23 cellular contexts compared by ENCODE assay signal in genomic region chr14:68651075-68651474, GRCh38.
DNase-seq lines count a peak whose midpoint lies in the region; ATAC-seq, FAIRE-seq and TF ChIP-seq lines count a peak whose summit lies in the region.
"Had no signal": no experiment of that assay in that cellular context is flagged by ENCODE, and none has a peak within 500 bp of the region (broad histone marks: within the 10 kb centered on the region; RNA-seq: fewer than 3 reads in every experiment).

No MANE protein-coding gene starts in this region.

- H3K9ac ChIP-seq in liver (ENCODE audit: low read depth in 1 of 2, low read length in 2 of 2) (no peak overlapping the region), HepG2 (ENCODE audit: insufficient read depth, low read depth, low read length) (no peak overlapping the region)

- H3K79me2 ChIP-seq in HepG2 (ENCODE audit: insufficient read depth, low read length) (no peaks in the 10 kb centered on the region), hepatocyte (no peaks in the 10 kb centered on the region)

- TF ChIP-seq EP300 in HepG2 (IDR thresholded peaks at IDR 0.05; ENCODE audit: low read depth in 2 of 2, low read length in 2 of 2) (no peak), HepG2 (CRISPR knock-in tag; IDR thresholded peaks at IDR 0.05; ENCODE audit: borderline replicate concordance) (no peak), sigmoid colon (IDR thresholded peaks at IDR 0.05) (no peak)

- no peak for ATAC-seq in HepG2
- ATAC-seq in GM18861 (IDR thresholded peaks at IDR 0.05; ENCODE audit: unreplicated experiment): no peak
- ATAC-seq: activated naive CD8-positive, alpha-beta T cell treated with anti-CD3 and anti-CD28 coated beads, Interleukin-2, amount 50 U/mL, for 24 hours; stimulated activated naive CD8-positive, alpha-beta T cell treated with anti-CD3 and anti-CD28 coated beads, Interleukin-15, amount 100 ng/mL, for 72 hours had no signal

- in situ Hi-C loops in HepG2 (cut with HindIII; ENCODE audit: extremely low pct_ligation_motif_present, low pct_unique_long_range_greater_than_20kb): loop anchor here (25.0 kb wide), 1 partner anchor 714 kb away; no protein-coding TSS in a partner anchor

- DNase-seq in HepG2 (ENCODE audit: low spot score) (no peak), hepatocyte (ENCODE audit: low spot score) (no peak), sigmoid colon (no peak), AG08396 (ENCODE audit: low spot score) (no peak), Peyer's patch (no peak)
- DNase-seq: activated naive CD8-positive, alpha-beta T cell treated with anti-CD3 and anti-CD28 coated beads, Interleukin-2, amount 50 U/mL, for 24 hours; CD4-positive, CD25-positive, alpha-beta regulatory T cell; dermis blood vessel endothelial cell; DMS 273 treated with DMSO at 0.1 percent for 48 hours; foreskin melanocyte; kidney; NCI-H524 treated with DMSO at 0.1 percent for 48 hours; nephron progenitor cell; stimulated activated CD4-positive, alpha-beta T cell treated with anti-CD3 and anti-CD28 coated beads, Interleukin-4, amount 100 ng/mL, for 24 hours; stimulated activated naive CD8-positive, alpha-beta T cell treated with anti-CD3 and anti-CD28 coated beads, Interleukin-15, amount 100 ng/mL, for 72 hours; T1000 had no signal

- no peaks in the 10 kb centered on the region for H3K9me2 ChIP-seq in hepatocyte (replicated peaks; ENCODE audit: insufficient read depth)

- no peak overlapping the region for H2AFZ ChIP-seq in HepG2 (ENCODE audit: low read length)
- H2AFZ ChIP-seq in hepatocyte: no peak overlapping the region

- intact Hi-C loops in HepG2 (cut with micrococcal nuclease; ENCODE audit: unreplicated experiment): loop anchor here (10.0 kb wide), 1 partner anchor 406 kb away; no protein-coding TSS in a partner anchor
- intact Hi-C loops in sigmoid colon (cut with DNase I): loop anchor here (2.0 to 5.0 kb wide), 2 partner anchors 62 to 104 kb away; no protein-coding TSS in a partner anchor

- TF ChIP-seq POLR2A in HepG2 (IDR thresholded peaks at IDR 0.05; ENCODE audit: insufficient read depth in 1 of 2, low read depth in 2 of 2, low read length in 2 of 2) (no peak), sigmoid colon (IDR thresholded peaks at IDR 0.05) (no peak), Peyer's patch (IDR thresholded peaks at IDR 0.05) (no peak)

- peak overlapping the region; percentile 71 to 76 for H3K27ac ChIP-seq in liver (ENCODE audit: low read depth in 1 of 2, low read length in 2 of 2)
- H3K27ac ChIP-seq in HepG2 (ENCODE audit: extremely low read length, insufficient read depth, low read length): no peak overlapping the region
- H3K27ac ChIP-seq in hepatocyte: peak overlapping the region; percentile 84
- H3K27ac ChIP-seq in sigmoid colon: peak overlapping the region; percentile 88 to 95 (median 91)
- peak overlapping the region in 2 of 4 donors; percentile 62 to 80 for H3K27ac ChIP-seq in Peyer's patch
- H3K27ac ChIP-seq: RWPE1, spleen had no signal

- no TSS peak for BruUV-seq in HepG2 (replicated peaks; lab: Mats Ljungman, UMichigan)

- CTCF ChIA-PET in HepG2 (lab: Yijun Ruan, JAX; ENCODE audit: low intra/inter-chr PET ratio, low total read pairs): no interaction called here

- no peak for FAIRE-seq in HepG2 (lab: Jason Lieb, UNC)
- FAIRE-seq: bronchial epithelial cell, endothelial cell of umbilical vein, G401.6, kidney had no signal

- no peaks in the 10 kb centered on the region for H3K9me3 ChIP-seq in liver (ENCODE audit: control insufficient read depth in 4 of 4, low read length in 3 of 4)
- H3K9me3 ChIP-seq in HepG2 (ENCODE audit: low read length): no peaks in the 10 kb centered on the region
- no peaks in the 10 kb centered on the region for H3K9me3 ChIP-seq in hepatocyte (ENCODE audit: low read depth)
- H3K9me3 ChIP-seq in sigmoid colon: no peaks in the 10 kb centered on the region
- H3K9me3 ChIP-seq in Peyer's patch: no peaks in the 10 kb centered on the region
- H3K9me3 ChIP-seq: spleen had no signal

- H4K20me1 ChIP-seq in HepG2 (ENCODE audit: insufficient read depth, low read length): no peaks in the 10 kb centered on the region
- no peaks in the 10 kb centered on the region for H4K20me1 ChIP-seq in hepatocyte (ENCODE audit: insufficient read depth, poor library complexity, severe bottlenecking)

- POLR2A ChIA-PET in HepG2 (lab: Yijun Ruan, JAX): no interaction called here

- H3K27me3 ChIP-seq in liver (ENCODE audit: control insufficient read depth in 4 of 4, insufficient read depth in 4 of 4, low read length in 3 of 4) (no peaks in the 10 kb centered on the region), HepG2 (ENCODE audit: control insufficient read depth in 1 of 2, insufficient read depth in 2 of 2, low read length in 2 of 2) (no peaks in the 10 kb centered on the region), hepatocyte (no peaks in the 10 kb centered on the region), sigmoid colon (no peaks in the 10 kb centered on the region), Peyer's patch (no peaks in the 10 kb centered on the region)
- H3K27me3 ChIP-seq: spleen had no signal

- H3K4me3 ChIP-seq in liver (ENCODE audit: low read depth in 1 of 3, low read length in 3 of 3) (no peak overlapping the region), HepG2 (replicated peaks in 1 of 3; ENCODE audit: insufficient read depth in 1 of 3, low read depth in 2 of 3, low read length in 3 of 3) (no peak overlapping the region), hepatocyte (no peak overlapping the region), sigmoid colon (no peak overlapping the region), Peyer's patch (no peak overlapping the region)
- H3K4me3 ChIP-seq: spleen had no signal

- TF ChIP-seq CTCF in liver (IDR thresholded peaks at IDR 0.05; ENCODE audit: low read depth, low read length, missing input control) (no peak), HepG2 (CRISPR knock-in tag; IDR thresholded peaks at IDR 0.05) (no peak), hepatocyte (IDR thresholded peaks at IDR 0.05; ENCODE audit: poor library complexity) (no peak), sigmoid colon (IDR thresholded peaks at IDR 0.05) (no peak), Peyer's patch (IDR thresholded peaks at IDR 0.05) (no peak)

- no peak overlapping the region for H3K4me2 ChIP-seq in HepG2 (ENCODE audit: low read depth, low read length)
- no peak overlapping the region for H3K4me2 ChIP-seq in hepatocyte

- peaks cover 4 to 30% (median 18%) of the 10 kb centered on the region in 4 donors for H3K4me1 ChIP-seq in liver (ENCODE audit: control insufficient read depth in 4 of 4, insufficient read depth in 4 of 4, low read length in 3 of 4)
- H3K4me1 ChIP-seq in HepG2 (ENCODE audit: insufficient read depth, low read length): peaks cover 31% of the 10 kb centered on the region
- H3K4me1 ChIP-seq in hepatocyte (ENCODE audit: insufficient read depth): peaks cover 45% of the 10 kb centered on the region
- peaks cover 0 to 69% (median 55%) of the 10 kb centered on the region in 4 donors for H3K4me1 ChIP-seq in sigmoid colon
- peaks cover 0 to 14% (median 0%) of the 10 kb centered on the region in 4 donors for H3K4me1 ChIP-seq in Peyer's patch

- TF ChIP-seq RAD21 in liver (IDR thresholded peaks at IDR 0.05) (peak in 1 of 2 donors; percentile 28), HepG2 (CRISPR knock-in tag; IDR thresholded peaks at IDR 0.05) (no peak)

- WGBS in liver: 95% methylated on average over 4 of the region's 4 CpGs
- WGBS in HepG2 (ENCODE audit: low lambda C conversion rate): 89% methylated on average over 4 of the region's 4 CpGs
- WGBS in hepatocyte (ENCODE audit: low lambda C conversion rate, missing lambda C conversion rate): 80% methylated on average over 4 of the region's 4 CpGs
- WGBS in sigmoid colon, 2 donors: 89% methylated on average over 4 of the region's 4 CpGs

- no peaks in the 10 kb centered on the region for H3K36me3 ChIP-seq in liver (ENCODE audit: control insufficient read depth in 4 of 4, insufficient read depth in 3 of 4, low read depth in 1 of 4, low read length in 3 of 4)
- H3K36me3 ChIP-seq in HepG2 (replicated peaks in 1 of 2; ENCODE audit: control insufficient read depth in 1 of 2, insufficient read depth in 2 of 2, low read length in 2 of 2): no peaks in the 10 kb centered on the region
- no peaks in the 10 kb centered on the region for H3K36me3 ChIP-seq in hepatocyte (replicated peaks; ENCODE audit: insufficient read depth, low read depth)
- H3K36me3 ChIP-seq in sigmoid colon: no peaks in the 10 kb centered on the region
- no peaks in the 10 kb centered on the region for H3K36me3 ChIP-seq in Peyer's patch
- H3K36me3 ChIP-seq: spleen had no signal

TF ChIP-seq in liver, 16 proteins besides CTCF, POLR2A, EP300 and RAD21:
- TF ChIP-seq MAX (IDR thresholded peaks at IDR 0.05): no peak
- TF ChIP-seq FOXA2 (IDR thresholded peaks at IDR 0.05): peak; percentile 50
- TF ChIP-seq GABPA (IDR thresholded peaks at IDR 0.05 in 1 of 2, conservative IDR thresholded peaks at IDR 0.05 in 1 of 2): no peak
- TF ChIP-seq RXRA (IDR thresholded peaks at IDR 0.05): peak in 1 of 2 donors; percentile 42
- TF ChIP-seq EGR1 (IDR thresholded peaks at IDR 0.05; ENCODE audit: low read depth in 2 of 2): no peak
- peak; percentile 43 for TF ChIP-seq YY1 (IDR thresholded peaks at IDR 0.05)
- TF ChIP-seq HNF4G (IDR thresholded peaks at IDR 0.05): no peak
TF ChIP-seq in liver: peak in this region for 3.

TF ChIP-seq in HepG2, 621 proteins besides CTCF, POLR2A, EP300 and RAD21 (continues in another document):
- TF ChIP-seq ZNF33A (CRISPR knock-in tag; IDR thresholded peaks at IDR 0.05; ENCODE audit: borderline replicate concordance) (no peak), PHB2 (IDR thresholded peaks at IDR 0.05; ENCODE audit: partially characterized antibody) (no peak), ZZZ3 (CRISPR knock-in tag; IDR thresholded peaks at IDR 0.05; ENCODE audit: borderline replicate concordance) (no peak)
